Comparison of ENCODE assay signal across 32 cellular contexts in genomic region chr6:47919875-47920274, GRCh38.
"Had no signal": no experiment of that assay in that cellular context is flagged by ENCODE, and none has a peak within 500 bp of the region (broad histone marks: within the 10 kb centered on the region; RNA-seq: fewer than 3 reads in every experiment).

No MANE protein-coding gene starts in this region.

- H3K27ac ChIP-seq: esophagus squamous epithelium, lower lobe of right lung, neural progenitor cell, ovary, psoas muscle, skin epidermis, spleen, testis, tibial artery had no signal

- H3K4me1 Mint-ChIP-seq: immature natural killer cell; naive B cell; stimulated activated memory B cell treated with anti-CD40 and anti-IgM and Interleukin-4, amounts not matched to agents 10 μg/mL and 1 μg/mL and 100 μg/mL, for 72 hours had no signal

- H3K4me1 ChIP-seq: esophagus squamous epithelium, lower lobe of right lung, psoas muscle, spleen, testis, tibial artery had no signal

- H3K27ac Mint-ChIP-seq: effector memory CD8-positive, alpha-beta T cell; immature natural killer cell; mesothelial cell of epicardium; naive B cell; nephron; neural progenitor cell; stimulated activated memory B cell treated with anti-CD40 and anti-IgM and Interleukin-4, amounts not matched to agents 10 μg/mL and 1 μg/mL and 100 μg/mL, for 72 hours; type B pancreatic cell had no signal

- H3K9ac ChIP-seq: neural progenitor cell had no signal

- H3K9me3 Mint-ChIP-seq: nephron, neural progenitor cell had no signal

- H3K4me3 ChIP-seq: esophagus squamous epithelium, lower lobe of right lung, mucosa of descending colon, neural progenitor cell, ovary, psoas muscle, skin epidermis, spleen, testis, tibial artery had no signal

- H3K27me3 ChIP-seq: esophagus squamous epithelium, neural progenitor cell, ovary, spleen, testis, tibial artery had no signal

- H2AFZ ChIP-seq: neural progenitor cell had no signal

- H3K36me3 ChIP-seq: esophagus squamous epithelium, lower lobe of right lung, neural progenitor cell, ovary, spleen, tibial artery had no signal

- ATAC-seq: effector memory CD8-positive, alpha-beta T cell; left colon; left ventricle myocardium superior; lower lobe of right lung; mucosa of descending colon; psoas muscle; right cardiac atrium; stimulated activated memory B cell treated with anti-CD40 and anti-IgM and Interleukin-4, amounts not matched to agents 10 μg/mL and 1 μg/mL and 100 μg/mL, for 72 hours; stimulated activated naive CD8-positive, alpha-beta T cell treated with anti-CD3 and anti-CD28 coated beads, Interleukin-15, Interleukin-2, amounts not matched to agents 100 U/mL and 50 U/mL, for 24 hours had no signal

- H3K27me3 Mint-ChIP-seq: effector memory CD8-positive, alpha-beta T cell; naive B cell; stimulated activated memory B cell treated with anti-CD40 and anti-IgM and Interleukin-4, amounts not matched to agents 10 μg/mL and 1 μg/mL and 100 μg/mL, for 72 hours; type B pancreatic cell had no signal

- FAIRE-seq: endometrium, frontal cortex had no signal

- H3K4me2 ChIP-seq: neural progenitor cell had no signal

- DNase-seq: cortex of kidney; effector memory CD8-positive, alpha-beta T cell; erythroblast; esophagus squamous epithelium; hypothalamus; immature natural killer cell; islet precursor cell; kidney glomerular epithelial cell; left colon; left ventricle myocardium superior; lower lobe of right lung; mucosa of descending colon; naive B cell; occipital lobe; ovary; posterior cingulate gyrus; psoas muscle; right cardiac atrium; spleen; stimulated activated CD4-positive, alpha-beta T cell treated with anti-CD3 and anti-CD28 coated beads, Interleukin-4, amount 100 ng/mL, for 4 hours; stimulated activated naive CD8-positive, alpha-beta T cell treated with anti-CD3 and anti-CD28 coated beads, Interleukin-15, Interleukin-2, amounts not matched to agents 100 U/mL and 50 U/mL, for 24 hours; substantia nigra; testis; tibial artery had no signal

- H3K36me3 Mint-ChIP-seq: immature natural killer cell; mesothelial cell of epicardium; naive B cell; neural progenitor cell; stimulated activated memory B cell treated with anti-CD40 and anti-IgM and Interleukin-4, amounts not matched to agents 10 μg/mL and 1 μg/mL and 100 μg/mL, for 72 hours; type B pancreatic cell had no signal

- H3K4me3 Mint-ChIP-seq: effector memory CD8-positive, alpha-beta T cell; immature natural killer cell; mesothelial cell of epicardium; naive B cell; nephron; neural progenitor cell; stimulated activated memory B cell treated with anti-CD40 and anti-IgM and Interleukin-4, amounts not matched to agents 10 μg/mL and 1 μg/mL and 100 μg/mL, for 72 hours; type B pancreatic cell had no signal

- H3K9me3 ChIP-seq: esophagus squamous epithelium, lower lobe of right lung, mucosa of descending colon, ovary, psoas muscle, spleen, testis, tibial artery had no signal
